ENCODE assay signal across 20 cellular contexts in genomic region chr7:3359011-3359410, GRCh38.
"Had no signal": no experiment of that assay in that cellular context is flagged by ENCODE, and none has a peak within 500 bp of the region (broad histone marks: within the 10 kb centered on the region; RNA-seq: fewer than 3 reads in every experiment).

No MANE protein-coding gene starts in this region.

- H3K4me3 Mint-ChIP-seq: activated CD4-positive, alpha-beta memory T cell treated with anti-CD3 and anti-CD28 coated beads, Interleukin-2, amount 10 ng/mL, durations not matched to agents 7 days and 5 days; activated CD4-positive, alpha-beta T cell treated with anti-CD3 and anti-CD28 coated beads for 36 hours; activated naive CD4-positive, alpha-beta T cell treated with anti-CD3 and anti-CD28 coated beads for 36 hours; activated naive CD8-positive, alpha-beta T cell; activated T-helper 17 cell treated with anti-CD3 and anti-CD28 coated beads, Interleukin-2, amount 50 U/mL, for 72 hours; brain; central memory CD8-positive, alpha-beta T cell; T-cell had no signal

- H3K27ac Mint-ChIP-seq: activated CD4-positive, alpha-beta memory T cell treated with anti-CD3 and anti-CD28 coated beads, Interleukin-2, amount 10 ng/mL, durations not matched to agents 7 days and 5 days; activated CD4-positive, alpha-beta T cell treated with anti-CD3 and anti-CD28 coated beads for 36 hours; activated naive CD4-positive, alpha-beta T cell treated with anti-CD3 and anti-CD28 coated beads for 36 hours; activated naive CD8-positive, alpha-beta T cell; activated T-helper 17 cell treated with anti-CD3 and anti-CD28 coated beads, Interleukin-2, amount 50 U/mL, for 72 hours; brain; T-cell had no signal

- H3K36me3 Mint-ChIP-seq: T-cell had no signal

- H3K9me3 Mint-ChIP-seq: activated CD4-positive, alpha-beta memory T cell treated with anti-CD3 and anti-CD28 coated beads, Interleukin-2, amount 10 ng/mL, durations not matched to agents 7 days and 5 days; activated naive CD4-positive, alpha-beta T cell treated with anti-CD3 and anti-CD28 coated beads for 36 hours; activated T-helper 17 cell treated with anti-CD3 and anti-CD28 coated beads, Interleukin-2, amount 50 U/mL, for 72 hours; central memory CD8-positive, alpha-beta T cell had no signal

- H3K27me3 Mint-ChIP-seq: activated CD4-positive, alpha-beta T cell treated with anti-CD3 and anti-CD28 coated beads for 36 hours had no signal

- H3K4me1 Mint-ChIP-seq: activated CD4-positive, alpha-beta memory T cell treated with anti-CD3 and anti-CD28 coated beads, Interleukin-2, amount 10 ng/mL, durations not matched to agents 7 days and 5 days; activated CD4-positive, alpha-beta T cell treated with anti-CD3 and anti-CD28 coated beads for 36 hours; activated T-helper 17 cell treated with anti-CD3 and anti-CD28 coated beads, Interleukin-2, amount 50 U/mL, for 72 hours; central memory CD8-positive, alpha-beta T cell; T-cell had no signal

- ATAC-seq: activated CD4-positive, alpha-beta T cell treated with anti-CD3 and anti-CD28 coated beads for 36 hours; activated T-helper 17 cell treated with anti-CD3 and anti-CD28 coated beads, Interleukin-2, amount 50 U/mL, for 72 hours; T-cell had no signal

- DNase-seq: activated CD4-positive, alpha-beta memory T cell treated with anti-CD3 and anti-CD28 coated beads, Interleukin-2, amount 10 ng/mL, durations not matched to agents 7 days and 5 days; activated CD4-positive, alpha-beta T cell treated with anti-CD3 and anti-CD28 coated beads for 36 hours; activated CD4-positive, alpha-beta T cell treated with anti-CD3 and anti-CD28 coated beads, Interleukin-2, amount 50 U/mL, for 1 hour; activated gamma-delta T cell; activated naive CD4-positive, alpha-beta T cell treated with anti-CD3 and anti-CD28 coated beads for 36 hours; activated T-cell treated with anti-CD3 and anti-CD28 coated beads for 4 hours; activated T-cell treated with anti-CD3 and anti-CD28 coated beads, Interleukin-2, amount 50 U/mL, for 48 hours; amygdala; NCI-H1048; NCI-H1930; NCI-H2171; NCI-H2227 treated with DMSO at 0.1 percent for 48 hours; NCI-H526; NCI-H82; SIG-M5; T-cell had no signal
